14 cellular contexts compared by ENCODE assay signal in the genomic region with DNA sequence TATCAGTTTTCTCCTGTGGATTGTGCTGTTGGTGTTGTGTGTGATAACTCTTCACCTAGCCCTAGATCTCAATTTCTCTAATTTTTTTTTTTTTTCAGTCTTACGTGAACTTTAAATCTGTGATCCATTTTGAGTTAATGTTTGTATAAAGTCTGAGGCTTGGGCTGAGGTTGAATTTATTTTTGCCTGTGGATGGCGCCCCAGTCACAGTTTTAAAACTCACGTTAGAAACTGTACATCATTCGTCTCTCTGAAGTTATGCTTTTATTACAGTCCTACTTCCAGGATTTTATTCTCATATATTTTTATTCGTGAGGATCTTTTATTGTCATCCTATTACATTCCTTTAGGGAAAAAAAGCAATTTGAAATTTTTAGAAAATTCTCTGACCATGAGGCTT.
DNase-seq lines count a peak whose midpoint lies in the region; ATAC-seq and TF ChIP-seq lines count a peak whose summit lies in the region.
"Had no signal": no experiment of that assay in that cellular context is flagged by ENCODE, and none has a peak within 500 bp of the region (broad histone marks: within the 10 kb centered on the region; RNA-seq: fewer than 3 reads in every experiment).

No MANE protein-coding gene starts in this region.

- peaks cover 4% of the 10 kb centered on the region for H3K4me1 ChIP-seq in suprapubic skin

- H3K9me3 Mint-ChIP-seq in activated naive CD4-positive, alpha-beta T cell treated with anti-CD3 and anti-CD28 coated beads for 36 hours: peaks cover 21% of the 10 kb centered on the region
- H3K9me3 Mint-ChIP-seq in activated B cell treated with CpG ODN at 0.5 μM for 24 hours: peaks cover 11% of the 10 kb centered on the region
- peaks cover 13% of the 10 kb centered on the region for H3K9me3 Mint-ChIP-seq in stimulated activated effector memory CD8-positive, alpha-beta T cell treated with anti-CD3 and anti-CD28 coated beads, Interleukin-12 subunit alpha, Interleukin-12 subunit beta, amount 100 ng/mL, for 72 hours

- H3K36me3 Mint-ChIP-seq in activated naive CD4-positive, alpha-beta T cell treated with anti-CD3 and anti-CD28 coated beads for 36 hours (ENCODE audit: low read depth): peaks cover 66% of the 10 kb centered on the region
- peaks cover 64% of the 10 kb centered on the region for H3K36me3 Mint-ChIP-seq in activated B cell treated with CpG ODN at 0.5 μM for 24 hours (ENCODE audit: low read depth)
- H3K36me3 Mint-ChIP-seq in stimulated activated effector memory CD8-positive, alpha-beta T cell treated with anti-CD3 and anti-CD28 coated beads, Interleukin-12 subunit alpha, Interleukin-12 subunit beta, amount 100 ng/mL, for 72 hours: peaks cover 66% of the 10 kb centered on the region

- TF ChIP-seq EP300 in suprapubic skin (IDR thresholded peaks at IDR 0.05): no peak

- POLR2A ChIA-PET in activated B cell treated with CpG ODN at 0.5 μM for 24 hours (lab: Charles Lee): no interaction called here

- 87% methylated on average over 5 of the region's 5 CpGs for WGBS in suprapubic skin

- DNase-seq in activated naive CD4-positive, alpha-beta T cell treated with anti-CD3 and anti-CD28 coated beads for 36 hours: peak; percentile 68
- no peak for DNase-seq in activated naive CD4-positive, alpha-beta T cell treated with anti-CD3 and anti-CD28 coated beads, Interleukin-2, amount 50 U/mL, for 16 hours
- DNase-seq in activated B cell treated with CpG ODN at 0.5 μM for 24 hours: no peak
- no peak for DNase-seq in choroid plexus epithelial cell (ENCODE audit: low read depth)
- no peak for DNase-seq in stimulated activated effector memory CD8-positive, alpha-beta T cell treated with anti-CD3 and anti-CD28 coated beads, Interleukin-12 subunit alpha, Interleukin-12 subunit beta, amount 100 ng/mL, for 72 hours (ENCODE audit: low spot score in 2 of 2)
- no peak for DNase-seq in suprapubic skin (ENCODE audit: low spot score in 2 of 2)
- DNase-seq: DND-41, esophagus squamous epithelium, NCI-H1092, NCI-H510A, SHP77 had no signal

- H3K4me3 Mint-ChIP-seq in activated naive CD4-positive, alpha-beta T cell treated with anti-CD3 and anti-CD28 coated beads for 36 hours: peak overlapping the region; percentile 5
- no peak overlapping the region for H3K4me3 Mint-ChIP-seq in activated B cell treated with CpG ODN at 0.5 μM for 24 hours
- peak overlapping the region; percentile 3 for H3K4me3 Mint-ChIP-seq in stimulated activated effector memory CD8-positive, alpha-beta T cell treated with anti-CD3 and anti-CD28 coated beads, Interleukin-12 subunit alpha, Interleukin-12 subunit beta, amount 100 ng/mL, for 72 hours

- H3K36me3 ChIP-seq in suprapubic skin: peaks cover 41% of the 10 kb centered on the region

- no peaks in the 10 kb centered on the region for H3K27me3 ChIP-seq in suprapubic skin
- H3K27me3 ChIP-seq: esophagus squamous epithelium, upper lobe of left lung had no signal

- H3K4me3 ChIP-seq in choroid plexus epithelial cell (ENCODE audit: low read depth, low read length): no peak overlapping the region
- no peak overlapping the region for H3K4me3 ChIP-seq in suprapubic skin
- H3K4me3 ChIP-seq: esophagus squamous epithelium, upper lobe of left lung had no signal

- no peaks in the 10 kb centered on the region for H3K9me3 ChIP-seq in suprapubic skin
- H3K9me3 ChIP-seq: esophagus squamous epithelium, upper lobe of left lung had no signal

- H3K27ac ChIP-seq in suprapubic skin: no peak overlapping the region

- intact Hi-C loops in activated naive CD4-positive, alpha-beta T cell treated with anti-CD3 and anti-CD28 coated beads for 36 hours (cut with micrococcal nuclease): loop anchor here (1.0 to 2.0 kb wide), 2 partner anchors 39 to 301 kb away; no protein-coding TSS in a partner anchor
- intact Hi-C loops in activated B cell treated with CpG ODN at 0.5 μM for 24 hours (cut with micrococcal nuclease): loop anchor here (1.0 kb wide), 2 partner anchors 39 to 50 kb away; no protein-coding TSS in a partner anchor

- ATAC-seq in activated B cell treated with CpG ODN at 0.5 μM for 24 hours (ENCODE audit: low read depth) (no peak), GM19463 (IDR thresholded peaks at IDR 0.05; ENCODE audit: unreplicated experiment) (no peak), HG02759 (IDR thresholded peaks at IDR 0.05; ENCODE audit: unreplicated experiment) (no peak)
- no peak for ATAC-seq in stimulated activated effector memory CD8-positive, alpha-beta T cell treated with anti-CD3 and anti-CD28 coated beads, Interleukin-12 subunit alpha, Interleukin-12 subunit beta, amount 100 ng/mL, for 72 hours

- CTCF ChIA-PET in activated naive CD4-positive, alpha-beta T cell treated with anti-CD3 and anti-CD28 coated beads for 36 hours (lab: Charles Lee): interaction anchor here (0.6 to 1.0 kb wide), 9 partner anchors 18 to 431 kb away, joined by 3 to 8 read pairs (median 4); no protein-coding TSS in a partner anchor
- CTCF ChIA-PET in activated B cell treated with CpG ODN at 0.5 μM for 24 hours (lab: Charles Lee): interaction anchor here (1.6 kb wide), 1 partner anchor 49 kb away, joined by 3 read pairs; no protein-coding TSS in a partner anchor

- TF ChIP-seq POLR2A in suprapubic skin (IDR thresholded peaks at IDR 0.05): no peak

- TF ChIP-seq CTCF in activated B cell treated with CpG ODN at 0.5 μM for 24 hours (IDR thresholded peaks at IDR 0.05): no peak
- peak; percentile 27 for TF ChIP-seq CTCF in choroid plexus epithelial cell (conservative IDR thresholded peaks at IDR 0.05; ENCODE audit: low read depth, low read length)
- no peak for TF ChIP-seq CTCF in suprapubic skin (IDR thresholded peaks at IDR 0.05)

- peak overlapping the region; percentile 86 for H3K27ac Mint-ChIP-seq in activated naive CD4-positive, alpha-beta T cell treated with anti-CD3 and anti-CD28 coated beads for 36 hours
- H3K27ac Mint-ChIP-seq in activated B cell treated with CpG ODN at 0.5 μM for 24 hours: peak overlapping the region; percentile 84
- peak overlapping the region; percentile 92 for H3K27ac Mint-ChIP-seq in stimulated activated effector memory CD8-positive, alpha-beta T cell treated with anti-CD3 and anti-CD28 coated beads, Interleukin-12 subunit alpha, Interleukin-12 subunit beta, amount 100 ng/mL, for 72 hours

- H3K4me1 Mint-ChIP-seq in activated naive CD4-positive, alpha-beta T cell treated with anti-CD3 and anti-CD28 coated beads for 36 hours (ENCODE audit: low read depth): peaks cover 45% of the 10 kb centered on the region
- peaks cover 37% of the 10 kb centered on the region for H3K4me1 Mint-ChIP-seq in activated B cell treated with CpG ODN at 0.5 μM for 24 hours
- peaks cover 50% of the 10 kb centered on the region for H3K4me1 Mint-ChIP-seq in stimulated activated effector memory CD8-positive, alpha-beta T cell treated with anti-CD3 and anti-CD28 coated beads, Interleukin-12 subunit alpha, Interleukin-12 subunit beta, amount 100 ng/mL, for 72 hours

- no peaks in the 10 kb centered on the region for H3K27me3 Mint-ChIP-seq in activated naive CD4-positive, alpha-beta T cell treated with anti-CD3 and anti-CD28 coated beads for 36 hours (ENCODE audit: low read depth)
- no peaks in the 10 kb centered on the region for H3K27me3 Mint-ChIP-seq in activated B cell treated with CpG ODN at 0.5 μM for 24 hours
